In the genomic region with DNA sequence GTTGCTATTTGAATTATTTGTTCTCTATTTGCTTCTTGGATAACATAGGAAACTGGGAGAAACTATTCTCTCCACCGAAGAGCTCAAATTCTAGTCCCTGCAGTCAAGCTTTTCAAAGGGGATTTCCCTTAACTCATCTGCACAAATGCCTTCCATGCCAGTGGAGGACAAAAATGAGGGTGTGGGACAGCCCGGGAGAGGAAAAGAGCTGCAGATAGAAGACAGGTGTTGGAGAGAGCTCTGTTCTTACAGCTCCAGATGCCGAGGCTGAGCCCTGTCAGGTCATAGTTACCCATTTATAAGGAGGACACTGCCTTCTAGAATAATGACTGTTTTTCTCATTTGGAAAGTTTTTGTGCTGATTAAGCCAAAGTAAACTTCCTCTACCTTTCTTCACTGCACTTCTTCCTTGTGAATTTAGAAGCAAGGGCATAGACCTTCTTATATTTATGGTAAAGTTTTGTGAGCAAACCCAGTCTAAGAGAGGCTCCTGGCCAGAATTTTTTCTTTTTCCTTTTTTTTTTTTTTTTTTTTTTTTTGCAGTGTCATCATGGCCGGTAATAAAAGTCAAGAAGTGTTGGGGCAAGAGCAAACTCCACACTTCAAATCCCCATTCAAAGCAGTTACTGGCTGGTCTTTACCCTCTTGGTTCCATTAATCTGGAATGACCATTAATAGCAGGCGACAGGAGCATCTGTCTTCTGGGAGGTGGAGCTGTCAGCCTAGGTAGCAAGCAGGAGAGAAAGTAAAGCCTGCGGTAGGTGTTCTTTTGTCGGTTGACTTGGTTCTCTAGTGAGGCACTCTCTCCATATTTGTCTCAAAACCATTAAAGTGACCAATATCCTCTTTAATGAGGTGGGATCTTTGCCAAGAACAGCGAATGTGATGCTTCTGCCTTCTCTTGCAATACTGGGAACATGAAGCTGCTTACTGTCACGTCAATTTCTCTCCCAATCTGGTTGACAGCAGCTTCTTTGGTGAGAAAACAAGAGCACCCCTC, we compare ENCODE assay signal across 14 cellular contexts.
DNase-seq lines count a peak whose midpoint lies in the region; TF ChIP-seq lines count a peak whose summit lies in the region.
"Had no signal": no experiment of that assay in that cellular context is flagged by ENCODE, and none has a peak within 500 bp of the region (broad histone marks: within the 10 kb centered on the region; RNA-seq: fewer than 3 reads in every experiment).

No MANE protein-coding gene starts in this region.

- H3K4me1 Mint-ChIP-seq in brain (peaks cover 45% of the 10 kb centered on the region), neural progenitor cell (peaks cover 28% of the 10 kb centered on the region)

- peak overlapping the region; percentile 53 for H2AFZ ChIP-seq in neural progenitor cell (replicated peaks)

- H3F3A ChIP-seq in neural progenitor cell (ENCODE audit: low read depth), result peaks cover 20% of the 10 kb centered on the region

- no peaks in the 10 kb centered on the region for H3K36me3 Mint-ChIP-seq in brain
- H3K36me3 Mint-ChIP-seq in neural progenitor cell, result no peaks in the 10 kb centered on the region

- peak; percentile 54 for DNase-seq in DMS79 treated with DMSO at 0.1 percent for 48 hours (lab: John Stamatoyannopoulos, UW)
- peak; percentile 30 for DNase-seq in M059J (ENCODE audit: low read depth)
- DNase-seq in neural progenitor cell (ENCODE audit: low spot score), result peak; percentile 27
- DNase-seq in stimulated activated CD4-positive, alpha-beta T cell treated with anti-CD3 and anti-CD28 coated beads, Interleukin-4, amount 100 ng/mL, for 1 hour, result no peak
- no peak for DNase-seq in activated T-cell treated with anti-CD3 and anti-CD28 coated beads, Interleukin-2, amount 50 U/mL, for 1 hour
- no peak for DNase-seq in kidney glomerular epithelial cell (lab: John Stamatoyannopoulos, UW)
- DNase-seq: DMS153, Kasumi-1, NCI-H1436, NCI-H2107, NCI-H510A treated with DMSO at 0.1 percent for 48 hours had no signal

- H3K4me3 ChIP-seq in neural progenitor cell, result peak overlapping the region; percentile 13
- H3K4me3 ChIP-seq: BLaER1 treated with 17β-estradiol and CSF1 and Interleukin-3, amounts not matched to agents 10 nM and 100 nM; GM12878 had no signal

- H3K9ac ChIP-seq in neural progenitor cell, result no peak overlapping the region
- H3K9ac ChIP-seq: BLaER1 treated with 17β-estradiol and CSF1 and Interleukin-3, amounts not matched to agents 10 nM and 100 nM had no signal

- no peaks in the 10 kb centered on the region for H3K9me3 ChIP-seq in neural progenitor cell (ENCODE audit: low read depth)
- H3K9me3 ChIP-seq: BLaER1 treated with 17β-estradiol and CSF1 and Interleukin-3, amounts not matched to agents 10 nM and 100 nM had no signal

- no peaks in the 10 kb centered on the region for H3K9me3 Mint-ChIP-seq in brain
- H3K9me3 Mint-ChIP-seq in neural progenitor cell, result no peaks in the 10 kb centered on the region

- H4K20me1 ChIP-seq in neural progenitor cell (ENCODE audit: low read depth), result no peaks in the 10 kb centered on the region
- H4K20me1 ChIP-seq: BLaER1 treated with 17β-estradiol and CSF1 and Interleukin-3, amounts not matched to agents 10 nM and 100 nM had no signal

- H3K27me3 Mint-ChIP-seq in brain, result peaks cover 9% of the 10 kb centered on the region
- peaks cover 2% of the 10 kb centered on the region for H3K27me3 Mint-ChIP-seq in neural progenitor cell (ENCODE audit: insufficient read depth, low read depth)

- peak overlapping the region; percentile 31 for H3K27ac ChIP-seq in neural progenitor cell
- H3K27ac ChIP-seq: BLaER1 treated with 17β-estradiol and CSF1 and Interleukin-3, amounts not matched to agents 10 nM and 100 nM had no signal

- H3K4me1 ChIP-seq in neural progenitor cell, result peaks cover 35% of the 10 kb centered on the region
- H3K4me1 ChIP-seq: BLaER1 treated with 17β-estradiol and CSF1 and Interleukin-3, amounts not matched to agents 10 nM and 100 nM had no signal

- TF ChIP-seq CTCF in brain (conservative IDR thresholded peaks at IDR 0.05) (no peak), neural progenitor cell (IDR thresholded peaks at IDR 0.05) (no peak)

- peak overlapping the region in 3 of 5 experiments; percentile 9 to 60 (median 17) for H3K27ac Mint-ChIP-seq in brain
- no peak overlapping the region for H3K27ac Mint-ChIP-seq in neural progenitor cell

- H3K79me2 ChIP-seq in neural progenitor cell (ENCODE audit: low read depth), result no peaks in the 10 kb centered on the region

- H3K36me3 ChIP-seq in neural progenitor cell, result no peaks in the 10 kb centered on the region
- H3K36me3 ChIP-seq: BLaER1 treated with 17β-estradiol and CSF1 and Interleukin-3, amounts not matched to agents 10 nM and 100 nM had no signal

- peak overlapping the region; percentile 57 for H3K4me2 ChIP-seq in neural progenitor cell
- H3K4me2 ChIP-seq: BLaER1 treated with 17β-estradiol and CSF1 and Interleukin-3, amounts not matched to agents 10 nM and 100 nM had no signal

- no peaks in the 10 kb centered on the region for H3K27me3 ChIP-seq in neural progenitor cell
- H3K27me3 ChIP-seq: BLaER1 treated with 17β-estradiol and CSF1 and Interleukin-3, amounts not matched to agents 10 nM and 100 nM had no signal

- no peak overlapping the region for H3K4me3 Mint-ChIP-seq in brain
- H3K4me3 Mint-ChIP-seq in neural progenitor cell, result no peak overlapping the region

Comparison
In these comparisons a context has a peak if more than half of its experiments do, and no peak if none do; other contexts are left out.
1. DNase-seq: peak in DMS79 treated with DMSO at 0.1 percent for 48 hours (single experiment), M059J (single experiment) and neural progenitor cell (single experiment); none in stimulated activated CD4-positive, alpha-beta T cell treated with anti-CD3 and anti-CD28 coated beads, Interleukin-4, amount 100 ng/mL, for 1 hour (single experiment), activated T-cell treated with anti-CD3 and anti-CD28 coated beads, Interleukin-2, amount 50 U/mL, for 1 hour (single experiment) and kidney glomerular epithelial cell (single experiment).